ENCODE assay signal across 9 cellular contexts in the genomic region with DNA sequence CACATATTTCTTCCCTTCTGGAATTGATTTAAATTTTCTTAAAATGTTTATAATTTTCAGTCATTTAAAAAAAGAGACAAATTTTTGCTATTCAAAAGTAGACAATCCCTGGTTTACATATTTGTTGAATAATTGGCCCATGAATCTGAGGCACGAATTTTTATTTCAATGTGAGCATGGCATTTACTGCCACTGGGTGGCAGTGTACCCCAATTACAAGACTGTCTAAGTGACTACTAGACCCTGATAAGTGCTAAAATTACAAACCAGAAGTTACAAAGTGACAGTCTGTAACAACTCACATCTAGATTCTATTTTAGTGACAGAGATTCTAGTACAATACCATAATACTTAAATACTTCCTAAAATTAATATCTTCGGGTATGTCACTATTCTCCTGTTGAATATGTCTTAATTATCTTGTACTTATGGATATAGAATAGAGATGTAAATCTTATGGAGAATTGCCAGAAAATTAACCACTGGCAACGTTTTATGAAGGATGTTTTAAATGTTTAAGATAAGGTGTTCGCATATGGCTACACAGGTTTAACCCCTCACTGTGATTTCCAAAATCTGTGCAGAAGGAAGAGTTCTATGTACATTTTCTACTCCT.
DNase-seq lines count a peak whose midpoint lies in the region; ATAC-seq and TF ChIP-seq lines count a peak whose summit lies in the region.
"Had no signal": no experiment of that assay in that cellular context is flagged by ENCODE, and none has a peak within 500 bp of the region (broad histone marks: within the 10 kb centered on the region; RNA-seq: fewer than 3 reads in every experiment).

No MANE protein-coding gene starts in this region.

- intact Hi-C loops in lower lobe of right lung (cut with DNase I): no loop called here

- TF ChIP-seq CTCF in choroid plexus epithelial cell (conservative IDR thresholded peaks at IDR 0.05; ENCODE audit: low read depth, low read length) (peak; percentile 83), lower lobe of right lung (IDR thresholded peaks at IDR 0.05) (peak; percentile 77)

- H3K36me3 ChIP-seq in NT2/D1 (ENCODE audit: insufficient read depth, insufficient read length, low read length) (no peaks in the 10 kb centered on the region), lower lobe of right lung (no peaks in the 10 kb centered on the region)

- no peaks in the 10 kb centered on the region for H3K36me3 Mint-ChIP-seq in T-helper 17 cell (ENCODE audit: low read depth)
- H3K36me3 Mint-ChIP-seq: activated naive CD8-positive, alpha-beta T cell treated with anti-CD3 and anti-CD28 coated beads, Interleukin-2, amount 10 ng/mL, durations not matched to agents 7 days and 5 days had no signal

- ATAC-seq in HG02798 (IDR thresholded peaks at IDR 0.05; ENCODE audit: poor library complexity, unreplicated experiment) (peak; percentile 44), lower lobe of right lung (no peak), T-helper 17 cell (no peak)

- H3K27ac Mint-ChIP-seq in T-helper 17 cell: no peak overlapping the region
- H3K27ac Mint-ChIP-seq: activated naive CD8-positive, alpha-beta T cell treated with anti-CD3 and anti-CD28 coated beads, Interleukin-2, amount 10 ng/mL, durations not matched to agents 7 days and 5 days had no signal

- peak; percentile 4 for DNase-seq in NCI-H146 (lab: John Stamatoyannopoulos, UW)
- DNase-seq in NCI-H146 treated with DMSO at 0.1 percent for 48 hours (lab: John Stamatoyannopoulos, UW; ENCODE audit: unreplicated experiment): no peak
- peak; percentile 18 for DNase-seq in NT2/D1 (ENCODE audit: low read depth, low spot score)
- peak; percentile 83 for DNase-seq in choroid plexus epithelial cell (ENCODE audit: low read depth)
- DNase-seq in lower lobe of right lung: no peak
- no peak for DNase-seq in T-helper 17 cell
- DNase-seq in activated gamma-delta T cell (lab: John Stamatoyannopoulos, UW): no peak
- DNase-seq: activated naive CD8-positive, alpha-beta T cell treated with anti-CD3 and anti-CD28 coated beads, Interleukin-2, amount 10 ng/mL, durations not matched to agents 7 days and 5 days had no signal

- H3K27me3 ChIP-seq in NT2/D1 (ENCODE audit: insufficient read depth, insufficient read length) (no peaks in the 10 kb centered on the region), lower lobe of right lung (ENCODE audit: low read depth) (no peaks in the 10 kb centered on the region)

- no peak overlapping the region for H3K9ac ChIP-seq in NT2/D1 (ENCODE audit: insufficient read length, low read depth)

- H3K27ac ChIP-seq in lower lobe of right lung: no peak overlapping the region

- peaks cover 4% of the 10 kb centered on the region for H3K9me3 ChIP-seq in NT2/D1 (ENCODE audit: insufficient read depth, low read length)
- no peaks in the 10 kb centered on the region for H3K9me3 ChIP-seq in lower lobe of right lung
- H3K9me3 ChIP-seq in T-helper 17 cell (ENCODE audit: control insufficient read depth, low read length, poor library complexity, severe bottlenecking): no peaks in the 10 kb centered on the region

- no peaks in the 10 kb centered on the region for H3K4me1 Mint-ChIP-seq in T-helper 17 cell
- H3K4me1 Mint-ChIP-seq: activated naive CD8-positive, alpha-beta T cell treated with anti-CD3 and anti-CD28 coated beads, Interleukin-2, amount 10 ng/mL, durations not matched to agents 7 days and 5 days had no signal

- H3K4me3 ChIP-seq in NT2/D1 (ENCODE audit: insufficient read length, low read depth) (no peak overlapping the region), choroid plexus epithelial cell (ENCODE audit: low read depth, low read length) (no peak overlapping the region), lower lobe of right lung (no peak overlapping the region)

- H3K4me3 Mint-ChIP-seq in T-helper 17 cell: no peak overlapping the region
- H3K4me3 Mint-ChIP-seq: activated naive CD8-positive, alpha-beta T cell treated with anti-CD3 and anti-CD28 coated beads, Interleukin-2, amount 10 ng/mL, durations not matched to agents 7 days and 5 days had no signal

- peaks cover 29% of the 10 kb centered on the region for H3K27me3 Mint-ChIP-seq in T-helper 17 cell
- H3K27me3 Mint-ChIP-seq: activated naive CD8-positive, alpha-beta T cell treated with anti-CD3 and anti-CD28 coated beads, Interleukin-2, amount 10 ng/mL, durations not matched to agents 7 days and 5 days had no signal

- no peaks in the 10 kb centered on the region for H3K4me1 ChIP-seq in NT2/D1 (ENCODE audit: insufficient read depth, insufficient read length)
- no peaks in the 10 kb centered on the region for H3K4me1 ChIP-seq in lower lobe of right lung

Comparison
In these comparisons a context has a peak if more than half of its experiments do, and no peak if none do; other contexts are left out.
1. DNase-seq: peak in NCI-H146 (single experiment), NT2/D1 (single experiment) and choroid plexus epithelial cell (single experiment); none in NCI-H146 treated with DMSO at 0.1 percent for 48 hours (single experiment), lower lobe of right lung (single experiment), T-helper 17 cell (0 of 3) and activated gamma-delta T cell (single experiment).